36 cellular contexts compared by ENCODE assay signal in genomic region chr18:14122099-14122498, GRCh38.
"Had no signal": no experiment of that assay in that cellular context is flagged by ENCODE, and none has a peak within 500 bp of the region (broad histone marks: within the 10 kb centered on the region; RNA-seq: fewer than 3 reads in every experiment).

No MANE protein-coding gene starts in this region.

- H3K27me3 ChIP-seq: adrenal gland, body of pancreas, brain microvascular endothelial cell, breast epithelium had no signal

- H3K4me1 ChIP-seq: adrenal gland, body of pancreas, breast epithelium had no signal

- H3K4me3 ChIP-seq: adrenal gland, body of pancreas, breast epithelium had no signal

- FAIRE-seq: astrocyte, colon had no signal

- ATAC-seq: activated CD4-positive, alpha-beta T cell treated with anti-CD3 and anti-CD28 coated beads for 36 hours; activated CD4-positive, CD25-positive, alpha-beta regulatory T cell treated with anti-CD3 and anti-CD28 coated beads, Interleukin-2, amount 50 U/mL, for 24 hours; activated CD8-positive, alpha-beta memory T cell treated with anti-CD3 and anti-CD28 coated beads, Interleukin-2, amount 10 ng/mL, durations not matched to agents 7 days and 5 days; activated CD8-positive, alpha-beta T cell treated with anti-CD3 and anti-CD28 coated beads, Interleukin-2, amount 10 ng/mL, durations not matched to agents 7 days and 5 days; activated naive CD4-positive, alpha-beta T cell treated with anti-CD3 and anti-CD28 coated beads, Interleukin-2, amount 50 U/mL, for 72 hours; activated T-cell treated with anti-CD3 and anti-CD28 coated beads, Interleukin-2, amount 50 U/mL, for 4 hours; activated T-cell treated with anti-CD3 and anti-CD28 coated beads, Interleukin-2, amount 50 U/mL, for 72 hours; activated T-helper 17 cell treated with anti-CD3 and anti-CD28 coated beads, Interleukin-2, amount 50 U/mL, for 72 hours; body of pancreas; WTC11 had no signal

- H3K27ac ChIP-seq: adrenal gland, body of pancreas, brain microvascular endothelial cell, breast epithelium, WERI-Rb-1 had no signal

- H3K36me3 ChIP-seq: adrenal gland, brain microvascular endothelial cell, breast epithelium, WERI-Rb-1 had no signal

- H3K9me3 ChIP-seq: adrenal gland, body of pancreas, breast epithelium had no signal

- DNase-seq: activated CD4-positive, alpha-beta memory T cell treated with anti-CD3 and anti-CD28 coated beads, Interleukin-2, amount 10 ng/mL, durations not matched to agents 7 days and 5 days; activated CD4-positive, alpha-beta T cell treated with anti-CD3 and anti-CD28 coated beads for 1 hour; activated CD4-positive, alpha-beta T cell treated with anti-CD3 and anti-CD28 coated beads for 36 hours; activated CD4-positive, alpha-beta T cell treated with anti-CD3 and anti-CD28 coated beads for 48 hours; activated CD4-positive, alpha-beta T cell treated with anti-CD3 and anti-CD28 coated beads, Interleukin-2, amount 10 ng/mL, durations not matched to agents 7 days and 5 days; activated CD4-positive, alpha-beta T cell treated with anti-CD3 and anti-CD28 coated beads, Interleukin-2, amount 50 U/mL, for 48 hours; activated CD4-positive, CD25-positive, alpha-beta regulatory T cell; activated CD8-positive, alpha-beta memory T cell treated with anti-CD3 and anti-CD28 coated beads for 24 hours; activated CD8-positive, alpha-beta memory T cell treated with anti-CD3 and anti-CD28 coated beads, Interleukin-2, amount 10 ng/mL, durations not matched to agents 7 days and 5 days; activated CD8-positive, alpha-beta T cell treated with anti-CD3 and anti-CD28 coated beads, Interleukin-2, amount 10 ng/mL, durations not matched to agents 7 days and 5 days; activated effector memory CD4-positive, alpha-beta T cell treated with anti-CD3 and anti-CD28 coated beads, Interleukin-2, amount 50 U/mL, for 16 hours; activated gamma-delta T cell treated with Interleukin-2 at 50 U/mL for 16 hours; activated naive CD4-positive, alpha-beta T cell; activated naive CD4-positive, alpha-beta T cell treated with anti-CD3 and anti-CD28 coated beads for 36 hours; activated naive CD4-positive, alpha-beta T cell treated with anti-CD3 and anti-CD28 coated beads, Interleukin-2, amount 50 U/mL, for 16 hours; activated naive CD8-positive, alpha-beta T cell treated with anti-CD3 and anti-CD28 coated beads for 36 hours; activated T-cell treated with anti-CD3 and anti-CD28 coated beads for 4 hours; activated T-cell treated with anti-CD3 and anti-CD28 coated beads, Interleukin-2, amount 50 U/mL, for 1 hour; activated T-cell treated with anti-CD3 and anti-CD28 coated beads, Interleukin-2, amount 50 U/mL, for 4 hours; activated T-cell treated with anti-CD3 and anti-CD28 coated beads, Interleukin-2, amount 50 U/mL, for 72 hours; adrenal gland; amniotic stem cell; aorta; body of pancreas; brain microvascular endothelial cell; central memory CD4-positive, alpha-beta T cell; T-helper 2 cell; T-helper 9 cell; WERI-Rb-1 had no signal
